Comparison of ENCODE assay signal across 1 cellular context in the genomic region with DNA sequence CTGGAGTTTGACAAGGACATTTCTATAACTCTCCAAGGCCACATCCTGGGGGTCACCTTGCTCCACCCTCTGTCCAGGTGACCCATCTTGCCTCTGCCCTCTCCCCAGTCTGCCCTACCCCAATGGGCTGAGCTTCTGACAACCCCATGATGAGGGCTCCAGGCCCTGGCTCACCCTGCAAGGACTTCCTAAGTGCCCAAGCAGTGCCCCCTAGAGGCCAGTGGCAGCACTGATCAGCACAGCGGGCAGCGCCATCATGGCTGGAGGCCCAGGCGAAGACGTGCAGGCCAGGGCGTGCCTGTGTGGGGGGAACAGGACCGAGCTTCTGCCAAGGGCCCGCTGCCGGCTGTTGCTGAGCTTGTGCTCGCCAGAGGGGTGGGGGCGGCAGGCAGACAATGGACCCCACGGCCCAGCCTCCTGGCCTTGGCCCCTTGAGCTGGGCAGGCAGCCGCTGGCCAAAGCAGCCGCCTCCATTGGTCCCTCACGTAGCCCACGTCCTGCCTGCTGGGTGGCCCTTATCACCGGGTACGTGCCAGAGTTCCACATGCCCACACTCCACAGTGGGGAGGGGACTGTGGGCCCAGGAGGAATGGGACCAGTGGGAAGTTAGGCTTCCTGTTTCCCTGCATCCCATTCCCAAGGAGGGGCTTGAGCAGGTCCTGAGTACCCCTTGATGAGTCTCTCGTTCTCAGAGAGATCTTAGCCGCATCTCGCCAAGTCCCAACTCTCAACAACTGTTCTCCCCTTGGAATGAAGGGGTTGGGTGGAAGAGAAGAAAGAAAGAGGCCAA.
TF ChIP-seq lines count a peak whose summit lies in the region.

No MANE protein-coding gene starts in this region.

TF ChIP-seq in A549, 52 proteins besides CTCF, POLR2A, EP300 and RAD21 (continued from another document):
- TF ChIP-seq, protein P1, sequence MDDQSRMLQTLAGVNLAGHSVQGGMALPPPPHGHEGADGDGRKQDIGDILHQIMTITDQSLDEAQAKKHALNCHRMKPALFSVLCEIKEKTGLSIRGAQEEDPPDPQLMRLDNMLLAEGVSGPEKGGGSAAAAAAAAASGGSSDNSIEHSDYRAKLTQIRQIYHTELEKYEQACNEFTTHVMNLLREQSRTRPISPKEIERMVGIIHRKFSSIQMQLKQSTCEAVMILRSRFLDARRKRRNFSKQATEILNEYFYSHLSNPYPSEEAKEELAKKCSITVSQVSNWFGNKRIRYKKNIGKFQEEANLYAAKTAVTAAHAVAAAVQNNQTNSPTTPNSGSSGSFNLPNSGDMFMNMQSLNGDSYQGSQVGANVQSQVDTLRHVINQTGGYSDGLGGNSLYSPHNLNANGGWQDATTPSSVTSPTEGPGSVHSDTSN (IDR thresholded peaks at IDR 0.05) = no peak
TF ChIP-seq in A549: peak in this region for 0.
